Comparison of ENCODE assay signal across 19 cellular contexts in the genomic region with DNA sequence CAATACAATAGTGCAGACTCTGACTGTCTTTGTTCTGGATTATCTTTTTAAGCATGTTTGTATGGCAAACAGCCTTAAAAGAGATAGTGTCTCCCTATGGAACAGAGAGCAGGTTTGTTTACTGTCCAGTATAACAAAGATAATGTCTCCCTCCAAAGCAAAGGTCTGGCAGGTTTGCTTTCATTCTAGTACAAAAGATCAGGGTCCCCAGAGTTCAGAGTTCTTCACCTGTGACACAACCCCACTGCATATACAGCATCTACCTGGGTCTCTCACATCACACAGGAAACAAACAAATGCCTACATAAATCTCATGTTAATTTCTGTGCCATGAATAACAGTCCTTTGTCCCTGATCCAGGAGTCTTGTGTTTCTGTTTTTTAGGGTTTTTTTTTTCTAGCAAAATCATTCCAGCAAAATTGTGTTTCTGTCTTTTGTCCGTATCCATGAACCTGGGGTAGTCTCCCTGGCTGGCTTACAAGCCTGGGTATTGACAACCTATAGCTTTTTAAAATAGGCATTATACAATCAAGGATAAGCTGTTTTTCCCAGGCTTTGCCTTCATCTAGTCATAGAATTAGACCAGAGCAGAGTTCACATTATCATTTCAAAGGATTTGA.
DNase-seq lines count a peak whose midpoint lies in the region; ATAC-seq, FAIRE-seq and TF ChIP-seq lines count a peak whose summit lies in the region.
"Had no signal": no experiment of that assay in that cellular context is flagged by ENCODE, and none has a peak within 500 bp of the region (broad histone marks: within the 10 kb centered on the region; RNA-seq: fewer than 3 reads in every experiment).

No MANE protein-coding gene starts in this region.

- H3K27ac ChIP-seq in HepG2 (ENCODE audit: extremely low read length, insufficient read depth, low read length): peak overlapping the region; percentile 88
- no peak overlapping the region for H3K27ac ChIP-seq in right lobe of liver
- no peak overlapping the region for H3K27ac ChIP-seq in mesendoderm (ENCODE audit: low read depth, low read length)
- no peak overlapping the region for H3K27ac ChIP-seq in testis
- H3K27ac ChIP-seq: BLaER1 treated with 17β-estradiol and CSF1 and Interleukin-3, amounts not matched to agents 10 nM and 100 nM had no signal

- no peak for TF ChIP-seq RAD21 in HepG2 (CRISPR knock-in tag; IDR thresholded peaks at IDR 0.05)

- peak overlapping the region; percentile 58 for H3K9ac ChIP-seq in HepG2 (ENCODE audit: insufficient read depth, low read depth, low read length)
- no peak overlapping the region for H3K9ac ChIP-seq in mesendoderm (ENCODE audit: low read length)
- H3K9ac ChIP-seq: BLaER1 treated with 17β-estradiol and CSF1 and Interleukin-3, amounts not matched to agents 10 nM and 100 nM had no signal

- TF ChIP-seq EP300 in HepG2 (IDR thresholded peaks at IDR 0.05; ENCODE audit: low read depth in 2 of 2, low read length in 2 of 2) (peak; percentile 85 to 98), HepG2 (CRISPR knock-in tag; IDR thresholded peaks at IDR 0.05; ENCODE audit: borderline replicate concordance) (peak; percentile 90)

- no peaks in the 10 kb centered on the region for H3K36me3 Mint-ChIP-seq in WTC11
- H3K36me3 Mint-ChIP-seq: CD8-positive, alpha-beta T cell; IgD-negative memory B cell had no signal

- peak overlapping the region; percentile 56 for H3K4me2 ChIP-seq in HepG2 (ENCODE audit: low read depth, low read length)
- H3K4me2 ChIP-seq in mesendoderm (ENCODE audit: low read length): no peak overlapping the region
- H3K4me2 ChIP-seq: BLaER1 treated with 17β-estradiol and CSF1 and Interleukin-3, amounts not matched to agents 10 nM and 100 nM had no signal

- H3K4me1 ChIP-seq in HepG2 (ENCODE audit: insufficient read depth, low read length) (peaks cover 47% of the 10 kb centered on the region), right lobe of liver (no peaks in the 10 kb centered on the region), mesendoderm (ENCODE audit: control insufficient read depth, low read depth, low read length) (no peaks in the 10 kb centered on the region), testis (no peaks in the 10 kb centered on the region)
- H3K4me1 ChIP-seq: BLaER1 treated with 17β-estradiol and CSF1 and Interleukin-3, amounts not matched to agents 10 nM and 100 nM had no signal

- no peak overlapping the region for H2AFZ ChIP-seq in HepG2 (ENCODE audit: low read length)

- TF ChIP-seq CTCF in HepG2 (CRISPR knock-in tag; IDR thresholded peaks at IDR 0.05) (no peak), right lobe of liver (IDR thresholded peaks at IDR 0.05) (no peak), WTC11 (IDR thresholded peaks at IDR 0.05) (no peak), testis (IDR thresholded peaks at IDR 0.05) (no peak)

- H3K27me3 ChIP-seq in HepG2 (ENCODE audit: control insufficient read depth in 1 of 2, insufficient read depth in 2 of 2, low read length in 2 of 2) (no peaks in the 10 kb centered on the region), right lobe of liver (no peaks in the 10 kb centered on the region), mesendoderm (ENCODE audit: insufficient read depth, low read length, poor library complexity) (no peaks in the 10 kb centered on the region), testis (no peaks in the 10 kb centered on the region)
- H3K27me3 ChIP-seq: BLaER1 treated with 17β-estradiol and CSF1 and Interleukin-3, amounts not matched to agents 10 nM and 100 nM had no signal

- in situ Hi-C loops in HepG2 (cut with HindIII; ENCODE audit: extremely low pct_ligation_motif_present, low pct_unique_long_range_greater_than_20kb): no loop called here

- H2BK5ac ChIP-seq in mesendoderm (ENCODE audit: low read length): no peak overlapping the region

- no peak overlapping the region for H3K23ac ChIP-seq in mesendoderm (ENCODE audit: low read length)

- peak; percentile 86 for FAIRE-seq in HepG2 (lab: Jason Lieb, UNC)
- FAIRE-seq: GM12892, GM18507, H1 had no signal

- no peak overlapping the region for H4K5ac ChIP-seq in mesendoderm (ENCODE audit: low read length)

- H3K79me2 ChIP-seq in HepG2 (ENCODE audit: insufficient read depth, low read length) (no peaks in the 10 kb centered on the region), mesendoderm (ENCODE audit: control insufficient read depth, insufficient read depth, low read length) (no peaks in the 10 kb centered on the region)

- no peak overlapping the region for H3K56ac ChIP-seq in mesendoderm (ENCODE audit: low read length)

- H3K4ac ChIP-seq in mesendoderm (ENCODE audit: low read depth, low read length): no peak overlapping the region

- no peak overlapping the region for H4K8ac ChIP-seq in mesendoderm (ENCODE audit: low read depth, low read length)

- CTCF ChIA-PET in HepG2 (lab: Yijun Ruan, JAX; ENCODE audit: low intra/inter-chr PET ratio, low total read pairs): no interaction called here
- CTCF ChIA-PET in WTC11 (lab: Charles Lee): no interaction called here

- H4K20me1 ChIP-seq in HepG2 (ENCODE audit: insufficient read depth, low read length): no peaks in the 10 kb centered on the region
- H4K20me1 ChIP-seq: BLaER1 treated with 17β-estradiol and CSF1 and Interleukin-3, amounts not matched to agents 10 nM and 100 nM had no signal

- H3K4me3 Mint-ChIP-seq in WTC11: no peak overlapping the region
- H3K4me3 Mint-ChIP-seq: B cell; CD8-positive, alpha-beta T cell; H9; IgD-negative memory B cell had no signal

- peak overlapping the region; percentile 28 for H3K18ac ChIP-seq in mesendoderm (ENCODE audit: low read length)

- BruUV-seq in HepG2 (replicated peaks; lab: Mats Ljungman, UMichigan): no TSS peak

- DNase-seq in HepG2 (ENCODE audit: low spot score) (peak; percentile 98), right lobe of liver (no peak), WTC11 (ENCODE audit: low spot score) (no peak), mesendoderm (no peak), NOMO-1 treated with DMSO at 0.1 percent for 48 hours (lab: John Stamatoyannopoulos, UW; ENCODE audit: unreplicated experiment) (no peak), testis (no peak)
- DNase-seq: CD8-positive, alpha-beta T cell; DMS 273 treated with DMSO at 0.1 percent for 48 hours; DMS79; GDM1; H9; KBM-7 had no signal

- intact Hi-C loops in HepG2 (cut with micrococcal nuclease; ENCODE audit: unreplicated experiment) (loop anchor here (1.0 kb wide), 1 partner anchor 89 kb away; a partner anchor contains a TSS), right lobe of liver (cut with DNase I) (no loop called here), testis (cut with DNase I; ENCODE audit: low total_unique reads) (no loop called here)

- H2BK15ac ChIP-seq in mesendoderm (replicated peaks; ENCODE audit: low read depth): no peak overlapping the region

- TF ChIP-seq POLR2A in HepG2 (IDR thresholded peaks at IDR 0.05; ENCODE audit: insufficient read depth in 1 of 2, low read depth in 2 of 2, low read length in 2 of 2): no peak
- TF ChIP-seq POLR2A in right lobe of liver (IDR thresholded peaks at IDR 0.05): no peak
- TF ChIP-seq POLR2A in testis (IDR thresholded peaks at IDR 0.05): no peak

- no peak overlapping the region for H2AK5ac ChIP-seq in mesendoderm (ENCODE audit: low read length)

- 0% methylated on average over 1 of the region's 1 CpG for WGBS in HepG2 (ENCODE audit: low lambda C conversion rate)
- WGBS in right lobe of liver (ENCODE audit: insufficient coverage, low coverage, low lambda C conversion rate, missing lambda C conversion rate): 71% methylated on average over 1 of the region's 1 CpG
- WGBS in mesendoderm (ENCODE audit: extremely low coverage, insufficient coverage, low lambda C conversion rate): no CpG with 5 or more reads among the region's 1 CpG
- WGBS in testis, 2 donors: 64 to 76% methylated on average over 1 of the region's 1 CpG

- no peak overlapping the region for H3K27ac Mint-ChIP-seq in WTC11
- H3K27ac Mint-ChIP-seq: B cell; CD8-positive, alpha-beta T cell; H9; IgD-negative memory B cell had no signal

- no peaks in the 10 kb centered on the region for H3K79me1 ChIP-seq in mesendoderm (ENCODE audit: low read length)

- H3K4me1 Mint-ChIP-seq in WTC11: no peaks in the 10 kb centered on the region
- H3K4me1 Mint-ChIP-seq: B cell, IgD-negative memory B cell had no signal

- no peak overlapping the region for H2BK120ac ChIP-seq in mesendoderm (ENCODE audit: low read depth, low read length)

- H3K27me3 Mint-ChIP-seq in WTC11 (ENCODE audit: low read depth): no peaks in the 10 kb centered on the region; the same call in 1 of the 2 replicates
- H3K27me3 Mint-ChIP-seq: B cell had no signal

- H3K9me3 Mint-ChIP-seq in WTC11: no peaks in the 10 kb centered on the region
- H3K9me3 Mint-ChIP-seq: CD8-positive, alpha-beta T cell; H9; IgD-negative memory B cell had no signal

- peak; percentile 98 for ATAC-seq in HepG2
- no peak for ATAC-seq in right lobe of liver
- ATAC-seq in WTC11: no peak
- ATAC-seq in HG03045 (IDR thresholded peaks at IDR 0.05; ENCODE audit: unreplicated experiment): no peak
- ATAC-seq: CD8-positive, alpha-beta T cell had no signal

- H3K9me3 ChIP-seq in HepG2 (ENCODE audit: low read length) (no peaks in the 10 kb centered on the region), right lobe of liver (no peaks in the 10 kb centered on the region), testis (no peaks in the 10 kb centered on the region)
- H3K9me3 ChIP-seq: BLaER1 treated with 17β-estradiol and CSF1 and Interleukin-3, amounts not matched to agents 10 nM and 100 nM had no signal

- no peaks in the 10 kb centered on the region for H3K36me3 ChIP-seq in HepG2 (replicated peaks in 1 of 2; ENCODE audit: control insufficient read depth in 1 of 2, insufficient read depth in 2 of 2, low read length in 2 of 2)
- H3K36me3 ChIP-seq in right lobe of liver: no peaks in the 10 kb centered on the region
- no peaks in the 10 kb centered on the region for H3K36me3 ChIP-seq in mesendoderm (ENCODE audit: control insufficient read depth, insufficient read depth, low read length)
- no peaks in the 10 kb centered on the region for H3K36me3 ChIP-seq in testis (ENCODE audit: low read depth, missing control alignments)
- H3K36me3 ChIP-seq: BLaER1 treated with 17β-estradiol and CSF1 and Interleukin-3, amounts not matched to agents 10 nM and 100 nM had no signal

- POLR2A ChIA-PET in HepG2 (lab: Yijun Ruan, JAX): no interaction called here
- POLR2A ChIA-PET in WTC11 (lab: Charles Lee): interaction anchor here (0.7 kb wide), 1 partner anchor 869 kb away, joined by 5 read pairs; no protein-coding TSS in a partner anchor

- H3K4me3 ChIP-seq in HepG2 (replicated peaks in 1 of 3; ENCODE audit: insufficient read depth in 1 of 3, low read depth in 2 of 3, low read length in 3 of 3) (peak overlapping the region in 2 of 3 experiments; percentile 6 to 13; a peak in 2 of 6 replicates), right lobe of liver (no peak overlapping the region), mesendoderm (ENCODE audit: low read length) (no peak overlapping the region), testis (no peak overlapping the region)
- H3K4me3 ChIP-seq: BLaER1 treated with 17β-estradiol and CSF1 and Interleukin-3, amounts not matched to agents 10 nM and 100 nM had no signal

TF ChIP-seq in HepG2, 621 proteins besides CTCF, POLR2A, EP300 and RAD21 (continues in another document):
- TF ChIP-seq RCOR2 (CRISPR knock-in tag; IDR thresholded peaks at IDR 0.05): peak; percentile 77
- peak; percentile 95 for TF ChIP-seq FOXA3 (CRISPR knock-in tag; IDR thresholded peaks at IDR 0.05)

Comparison
In these comparisons a context has a peak if more than half of its experiments do, and no peak if none do; other contexts are left out.
1. H3K4me3 ChIP-seq: peak in HepG2 (2 of 3); none in right lobe of liver (0 of 3), mesendoderm (single experiment) and testis (0 of 2).